15 cellular contexts compared by ENCODE assay signal in genomic region chr15:69735126-69735525, GRCh38.
DNase-seq lines count a peak whose midpoint lies in the region; ATAC-seq and TF ChIP-seq lines count a peak whose summit lies in the region.
"Had no signal": no experiment of that assay in that cellular context is flagged by ENCODE, and none has a peak within 500 bp of the region (broad histone marks: within the 10 kb centered on the region; RNA-seq: fewer than 3 reads in every experiment).

No MANE protein-coding gene starts in this region.

- H2BK5ac ChIP-seq in neuronal stem cell (ENCODE audit: low read length): no peak overlapping the region

- peak; percentile 67 for ATAC-seq in SK-N-SH treated with all-trans-retinoic acid at 6 μM for 48 hours
- ATAC-seq: gastrocnemius medialis had no signal

- H3K27me3 ChIP-seq in BE2C (no peaks in the 10 kb centered on the region), neuronal stem cell (ENCODE audit: control insufficient read depth in 3 of 3, insufficient read depth in 3 of 3, low read depth in 1 of 3, low read length in 3 of 3) (no peaks in the 10 kb centered on the region)
- H3K27me3 ChIP-seq in effector memory CD4-positive, alpha-beta T cell (replicated peaks; ENCODE audit: control insufficient read depth, insufficient read depth, low read length, poor library complexity, severe bottlenecking): peaks cover 2% of the 10 kb centered on the region
- H3K27me3 ChIP-seq: gastrocnemius medialis, neutrophil had no signal

- H3K27ac ChIP-seq in neuronal stem cell (replicated peaks; ENCODE audit: low read length): no peak overlapping the region
- H3K27ac ChIP-seq in effector memory CD4-positive, alpha-beta T cell (ENCODE audit: insufficient read depth, low read length, poor library complexity, severe bottlenecking): no peak overlapping the region
- H3K27ac ChIP-seq: gastrocnemius medialis, neutrophil had no signal

- H3K9me3 ChIP-seq in BE2C (no peaks in the 10 kb centered on the region; the same call in 1 of the 2 replicates), neuronal stem cell (replicated peaks in 1 of 2; ENCODE audit: control insufficient read depth in 2 of 2, insufficient read depth in 1 of 2, low read depth in 1 of 2, low read length in 2 of 2) (peaks cover 0 to under 1% of the 10 kb centered on the region in 2 donors)
- no peaks in the 10 kb centered on the region for H3K9me3 ChIP-seq in effector memory CD4-positive, alpha-beta T cell (ENCODE audit: control insufficient read depth, low read length)
- H3K9me3 ChIP-seq: gastrocnemius medialis, HAP-1, neutrophil had no signal

- no peak overlapping the region for H3K4ac ChIP-seq in neuronal stem cell (ENCODE audit: low read length)

- TF ChIP-seq CTCF in BE2C (IDR thresholded peaks at IDR 0.05; ENCODE audit: low read depth, low read length): no peak
- no peak for TF ChIP-seq CTCF in fibroblast of the aortic adventitia (IDR thresholded peaks at IDR 0.05; ENCODE audit: insufficient read depth, low read length)
- no peak for TF ChIP-seq CTCF in GM13976 (IDR thresholded peaks at IDR 0.05; ENCODE audit: borderline replicate concordance, control extremely low read depth, extremely low read depth, insufficient read depth, missing control alignments)

- H3K4me1 ChIP-seq in BE2C (peaks cover 4% of the 10 kb centered on the region; the same call in 1 of the 2 replicates), neuronal stem cell (ENCODE audit: control insufficient read depth in 2 of 2, insufficient read depth in 1 of 2, low read depth in 1 of 2, low read length in 2 of 2) (peaks cover 0 to 13% of the 10 kb centered on the region in 2 donors)
- no peaks in the 10 kb centered on the region for H3K4me1 ChIP-seq in effector memory CD4-positive, alpha-beta T cell (ENCODE audit: control insufficient read depth, insufficient read depth, low read length, poor library complexity, severe bottlenecking)
- H3K4me1 ChIP-seq: gastrocnemius medialis, HAP-1 had no signal

- no peak overlapping the region for H3K14ac ChIP-seq in neuronal stem cell (ENCODE audit: low read length)

- no peak overlapping the region for H3K4me2 ChIP-seq in neuronal stem cell (ENCODE audit: insufficient read depth, low read length, poor library complexity, severe bottlenecking)

- DNase-seq in BE2C (peak; percentile 61), fibroblast of the aortic adventitia (ENCODE audit: low read depth) (peak; percentile 43), neuronal stem cell (ENCODE audit: low spot score) (peak; percentile 29), GM13976 (ENCODE audit: low spot score) (no peak), DMS153 (lab: John Stamatoyannopoulos, UW) (no peak)
- DNase-seq in effector memory CD4-positive, alpha-beta T cell: no peak
- DNase-seq in stimulated activated CD4-positive, alpha-beta T cell treated with anti-CD3 and anti-CD28 coated beads, Interleukin-4, amount 100 ng/mL, for 4 hours: no peak
- DNase-seq: activated naive CD4-positive, alpha-beta T cell treated with anti-CD3 and anti-CD28 coated beads, Interleukin-2, amount 50 U/mL, for 16 hours; DND-41; gastrocnemius medialis; stimulated activated CD4-positive, alpha-beta T cell treated with anti-CD3 and anti-CD28 coated beads, Interleukin-2, amount 100 ng/mL, for 48 hours; stimulated activated naive CD4-positive, alpha-beta T cell had no signal

- no peak overlapping the region for H2BK12ac ChIP-seq in neuronal stem cell (ENCODE audit: low read length)

- peak overlapping the region; percentile 12 for H3K4me3 ChIP-seq in BE2C (ENCODE audit: low read depth, low read length)
- H3K4me3 ChIP-seq in fibroblast of the aortic adventitia (ENCODE audit: low read depth, low read length): no peak overlapping the region
- no peak overlapping the region for H3K4me3 ChIP-seq in neuronal stem cell (ENCODE audit: low read length in 2 of 2)
- no peak overlapping the region for H3K4me3 ChIP-seq in effector memory CD4-positive, alpha-beta T cell (ENCODE audit: insufficient read depth, low read depth, low read length, poor library complexity, severe bottlenecking)
- H3K4me3 ChIP-seq: gastrocnemius medialis, HAP-1 had no signal

- H2AFZ ChIP-seq in neuronal stem cell (ENCODE audit: low read length): no peak overlapping the region

- H3K36me3 ChIP-seq in BE2C (no peaks in the 10 kb centered on the region), neuronal stem cell (replicated peaks in 1 of 2; ENCODE audit: control insufficient read depth in 2 of 2, insufficient read depth in 2 of 2, low read length in 2 of 2) (no peaks in the 10 kb centered on the region)
- H3K36me3 ChIP-seq in effector memory CD4-positive, alpha-beta T cell (ENCODE audit: control insufficient read depth, insufficient read depth, low read length): no peaks in the 10 kb centered on the region
- H3K36me3 ChIP-seq: gastrocnemius medialis, HAP-1, neutrophil had no signal

- H4K91ac ChIP-seq in neuronal stem cell (ENCODE audit: low read depth, low read length, poor library complexity): no peak overlapping the region

- WGBS in neuronal stem cell (ENCODE audit: extremely low coverage in 2 of 2, insufficient read length in 2 of 2, insufficient replicate concordance in 1 of 2), 2 donors: no CpG with 5 or more reads among the region's 4 CpGs

- H3K79me1 ChIP-seq in neuronal stem cell (ENCODE audit: low read depth, low read length): no peaks in the 10 kb centered on the region

- no peak overlapping the region for H3K18ac ChIP-seq in neuronal stem cell (ENCODE audit: low read length)

- no peak overlapping the region for H2BK120ac ChIP-seq in neuronal stem cell (ENCODE audit: low read depth, low read length)

- no peak overlapping the region for H3K9ac ChIP-seq in neuronal stem cell (ENCODE audit: low read depth, low read length, poor library complexity)

- H4K8ac ChIP-seq in neuronal stem cell (ENCODE audit: low read depth, low read length): no peak overlapping the region

- H3K23ac ChIP-seq in neuronal stem cell (ENCODE audit: low read depth, low read length, poor library complexity): no peak overlapping the region

- H2BK15ac ChIP-seq in neuronal stem cell (ENCODE audit: low read length): no peak overlapping the region

- in situ Hi-C loops in GM13976 (cut with MboI; ENCODE audit: low sequenced_read_pairs, unreplicated experiment): loop anchor here (25.0 kb wide), 1 partner anchor 752 kb away; no protein-coding TSS in a partner anchor

- no peak overlapping the region for H2AK5ac ChIP-seq in neuronal stem cell (ENCODE audit: low read depth, low read length)

TF ChIP-seq in SK-N-SH treated with all-trans-retinoic acid at 6 μM for 48 hours, 23 proteins besides CTCF, POLR2A, EP300 and RAD21:
- TF ChIP-seq PATZ1 (CRISPR knock-in tag; IDR thresholded peaks at IDR 0.05; ENCODE audit: borderline replicate concordance) (no peak), TCF4 (CRISPR knock-in tag; IDR thresholded peaks at IDR 0.05; ENCODE audit: borderline replicate concordance) (no peak), ZNF8 (CRISPR knock-in tag; IDR thresholded peaks at IDR 0.05) (no peak), GLIS3 (CRISPR knock-in tag; IDR thresholded peaks at IDR 0.05) (no peak), ZC3H10 (CRISPR knock-in tag; IDR thresholded peaks at IDR 0.05) (no peak), OSR1 (CRISPR knock-in tag; IDR thresholded peaks at IDR 0.05) (no peak), RARB (CRISPR knock-in tag; IDR thresholded peaks at IDR 0.05) (no peak), ZFP3 (CRISPR knock-in tag; IDR thresholded peaks at IDR 0.05) (no peak), ESRRG (CRISPR knock-in tag; IDR thresholded peaks at IDR 0.05) (no peak)

Comparison
In these comparisons a context has a peak if more than half of its experiments do, and no peak if none do; other contexts are left out.
1. DNase-seq: peak in BE2C (single experiment), fibroblast of the aortic adventitia (single experiment) and neuronal stem cell (single experiment); none in GM13976 (single experiment), effector memory CD4-positive, alpha-beta T cell (0 of 3), DMS153 (single experiment) and stimulated activated CD4-positive, alpha-beta T cell treated with anti-CD3 and anti-CD28 coated beads, Interleukin-4, amount 100 ng/mL, for 4 hours (0 of 2).